ENCODE assay signal across 1 cellular context in the genomic region with DNA sequence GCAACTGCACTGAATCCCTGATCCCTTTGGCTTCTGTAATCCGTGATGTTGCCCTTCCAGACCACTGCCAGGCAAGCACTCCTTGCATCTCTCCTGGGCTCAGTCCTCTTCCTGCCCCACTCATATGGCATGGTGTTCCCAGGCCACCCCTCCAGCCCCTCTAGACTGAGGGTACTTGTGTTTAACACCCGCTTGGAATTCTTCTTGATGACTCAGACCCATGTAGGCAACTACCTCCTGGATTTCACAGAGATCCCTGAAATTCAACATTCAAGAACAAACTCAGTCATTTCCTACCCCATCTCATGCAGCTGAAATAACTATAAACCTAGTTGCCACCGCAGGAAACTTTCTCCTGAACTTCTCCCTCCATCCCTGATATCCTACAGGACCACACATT.
TF ChIP-seq lines count a peak whose summit lies in the region.

No MANE protein-coding gene starts in this region.

TF ChIP-seq in H1, 55 proteins besides CTCF, POLR2A, EP300 and RAD21:
- TF ChIP-seq, protein P1, sequence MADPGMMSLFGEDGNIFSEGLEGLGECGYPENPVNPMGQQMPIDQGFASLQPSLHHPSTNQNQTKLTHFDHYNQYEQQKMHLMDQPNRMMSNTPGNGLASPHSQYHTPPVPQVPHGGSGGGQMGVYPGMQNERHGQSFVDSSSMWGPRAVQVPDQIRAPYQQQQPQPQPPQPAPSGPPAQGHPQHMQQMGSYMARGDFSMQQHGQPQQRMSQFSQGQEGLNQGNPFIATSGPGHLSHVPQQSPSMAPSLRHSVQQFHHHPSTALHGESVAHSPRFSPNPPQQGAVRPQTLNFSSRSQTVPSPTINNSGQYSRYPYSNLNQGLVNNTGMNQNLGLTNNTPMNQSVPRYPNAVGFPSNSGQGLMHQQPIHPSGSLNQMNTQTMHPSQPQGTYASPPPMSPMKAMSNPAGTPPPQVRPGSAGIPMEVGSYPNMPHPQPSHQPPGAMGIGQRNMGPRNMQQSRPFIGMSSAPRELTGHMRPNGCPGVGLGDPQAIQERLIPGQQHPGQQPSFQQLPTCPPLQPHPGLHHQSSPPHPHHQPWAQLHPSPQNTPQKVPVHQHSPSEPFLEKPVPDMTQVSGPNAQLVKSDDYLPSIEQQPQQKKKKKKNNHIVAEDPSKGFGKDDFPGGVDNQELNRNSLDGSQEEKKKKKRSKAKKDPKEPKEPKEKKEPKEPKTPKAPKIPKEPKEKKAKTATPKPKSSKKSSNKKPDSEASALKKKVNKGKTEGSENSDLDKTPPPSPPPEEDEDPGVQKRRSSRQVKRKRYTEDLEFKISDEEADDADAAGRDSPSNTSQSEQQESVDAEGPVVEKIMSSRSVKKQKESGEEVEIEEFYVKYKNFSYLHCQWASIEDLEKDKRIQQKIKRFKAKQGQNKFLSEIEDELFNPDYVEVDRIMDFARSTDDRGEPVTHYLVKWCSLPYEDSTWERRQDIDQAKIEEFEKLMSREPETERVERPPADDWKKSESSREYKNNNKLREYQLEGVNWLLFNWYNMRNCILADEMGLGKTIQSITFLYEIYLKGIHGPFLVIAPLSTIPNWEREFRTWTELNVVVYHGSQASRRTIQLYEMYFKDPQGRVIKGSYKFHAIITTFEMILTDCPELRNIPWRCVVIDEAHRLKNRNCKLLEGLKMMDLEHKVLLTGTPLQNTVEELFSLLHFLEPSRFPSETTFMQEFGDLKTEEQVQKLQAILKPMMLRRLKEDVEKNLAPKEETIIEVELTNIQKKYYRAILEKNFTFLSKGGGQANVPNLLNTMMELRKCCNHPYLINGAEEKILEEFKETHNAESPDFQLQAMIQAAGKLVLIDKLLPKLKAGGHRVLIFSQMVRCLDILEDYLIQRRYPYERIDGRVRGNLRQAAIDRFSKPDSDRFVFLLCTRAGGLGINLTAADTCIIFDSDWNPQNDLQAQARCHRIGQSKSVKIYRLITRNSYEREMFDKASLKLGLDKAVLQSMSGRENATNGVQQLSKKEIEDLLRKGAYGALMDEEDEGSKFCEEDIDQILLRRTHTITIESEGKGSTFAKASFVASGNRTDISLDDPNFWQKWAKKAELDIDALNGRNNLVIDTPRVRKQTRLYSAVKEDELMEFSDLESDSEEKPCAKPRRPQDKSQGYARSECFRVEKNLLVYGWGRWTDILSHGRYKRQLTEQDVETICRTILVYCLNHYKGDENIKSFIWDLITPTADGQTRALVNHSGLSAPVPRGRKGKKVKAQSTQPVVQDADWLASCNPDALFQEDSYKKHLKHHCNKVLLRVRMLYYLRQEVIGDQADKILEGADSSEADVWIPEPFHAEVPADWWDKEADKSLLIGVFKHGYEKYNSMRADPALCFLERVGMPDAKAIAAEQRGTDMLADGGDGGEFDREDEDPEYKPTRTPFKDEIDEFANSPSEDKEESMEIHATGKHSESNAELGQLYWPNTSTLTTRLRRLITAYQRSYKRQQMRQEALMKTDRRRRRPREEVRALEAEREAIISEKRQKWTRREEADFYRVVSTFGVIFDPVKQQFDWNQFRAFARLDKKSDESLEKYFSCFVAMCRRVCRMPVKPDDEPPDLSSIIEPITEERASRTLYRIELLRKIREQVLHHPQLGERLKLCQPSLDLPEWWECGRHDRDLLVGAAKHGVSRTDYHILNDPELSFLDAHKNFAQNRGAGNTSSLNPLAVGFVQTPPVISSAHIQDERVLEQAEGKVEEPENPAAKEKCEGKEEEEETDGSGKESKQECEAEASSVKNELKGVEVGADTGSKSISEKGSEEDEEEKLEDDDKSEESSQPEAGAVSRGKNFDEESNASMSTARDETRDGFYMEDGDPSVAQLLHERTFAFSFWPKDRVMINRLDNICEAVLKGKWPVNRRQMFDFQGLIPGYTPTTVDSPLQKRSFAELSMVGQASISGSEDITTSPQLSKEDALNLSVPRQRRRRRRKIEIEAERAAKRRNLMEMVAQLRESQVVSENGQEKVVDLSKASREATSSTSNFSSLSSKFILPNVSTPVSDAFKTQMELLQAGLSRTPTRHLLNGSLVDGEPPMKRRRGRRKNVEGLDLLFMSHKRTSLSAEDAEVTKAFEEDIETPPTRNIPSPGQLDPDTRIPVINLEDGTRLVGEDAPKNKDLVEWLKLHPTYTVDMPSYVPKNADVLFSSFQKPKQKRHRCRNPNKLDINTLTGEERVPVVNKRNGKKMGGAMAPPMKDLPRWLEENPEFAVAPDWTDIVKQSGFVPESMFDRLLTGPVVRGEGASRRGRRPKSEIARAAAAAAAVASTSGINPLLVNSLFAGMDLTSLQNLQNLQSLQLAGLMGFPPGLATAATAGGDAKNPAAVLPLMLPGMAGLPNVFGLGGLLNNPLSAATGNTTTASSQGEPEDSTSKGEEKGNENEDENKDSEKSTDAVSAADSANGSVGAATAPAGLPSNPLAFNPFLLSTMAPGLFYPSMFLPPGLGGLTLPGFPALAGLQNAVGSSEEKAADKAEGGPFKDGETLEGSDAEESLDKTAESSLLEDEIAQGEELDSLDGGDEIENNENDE (IDR thresholded peaks at IDR 0.05; ENCODE audit: insufficient replicate concordance, low read length) = no peak
- TF ChIP-seq JUN (IDR thresholded peaks at IDR 0.05; ENCODE audit: low read depth, low read length) = no peak
- no peak for TF ChIP-seq RNF2 (IDR thresholded peaks at IDR 0.05; ENCODE audit: borderline replicate concordance, low read depth, low read length, missing control alignments, poor library complexity, severe bottlenecking)
- TF ChIP-seq CEBPB (IDR thresholded peaks at IDR 0.05; ENCODE audit: low read depth, low read length) = no peak
- no peak for TF ChIP-seq SRF (IDR thresholded peaks at IDR 0.05; ENCODE audit: low read depth, low read length)
- no peak for TF ChIP-seq HDAC2 (IDR thresholded peaks at IDR 0.05; ENCODE audit: borderline replicate concordance in 1 of 2, low read depth in 2 of 2, low read length in 2 of 2)
- no peak for TF ChIP-seq RBBP5 (IDR thresholded peaks at IDR 0.05; ENCODE audit: borderline replicate concordance, low read depth, low read length)
- TF ChIP-seq, protein P2, sequence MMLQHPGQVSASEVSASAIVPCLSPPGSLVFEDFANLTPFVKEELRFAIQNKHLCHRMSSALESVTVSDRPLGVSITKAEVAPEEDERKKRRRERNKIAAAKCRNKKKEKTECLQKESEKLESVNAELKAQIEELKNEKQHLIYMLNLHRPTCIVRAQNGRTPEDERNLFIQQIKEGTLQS (IDR thresholded peaks at IDR 0.05; ENCODE audit: insufficient read depth, low read depth, low read length) = no peak
- no peak for TF ChIP-seq CBX5 (IDR thresholded peaks at IDR 0.05; ENCODE audit: low read depth, low read length)
- TF ChIP-seq MAFK (IDR thresholded peaks at IDR 0.05; ENCODE audit: low read depth, low read length) = no peak
- TF ChIP-seq CHD1 (IDR thresholded peaks at IDR 0.05; ENCODE audit: low read depth, low read length) = no peak
- no peak for TF ChIP-seq JUND (IDR thresholded peaks at IDR 0.05; ENCODE audit: low read length)
- TF ChIP-seq GTF2F1 (IDR thresholded peaks at IDR 0.05; ENCODE audit: borderline replicate concordance, low read depth, low read length) = no peak
- no peak for TF ChIP-seq BRCA1 (IDR thresholded peaks at IDR 0.05; ENCODE audit: low read depth, low read length)
- no peak for TF ChIP-seq RFX5 (IDR thresholded peaks at IDR 0.05; ENCODE audit: borderline replicate concordance, low read depth, low read length)
- no peak for TF ChIP-seq SP4 (IDR thresholded peaks at IDR 0.05; ENCODE audit: low read length)
